19 cellular contexts compared by ENCODE assay signal in genomic region chr3:23028294-23028693, GRCh38.
DNase-seq lines count a peak whose midpoint lies in the region; ATAC-seq and TF ChIP-seq lines count a peak whose summit lies in the region.
"Had no signal": no experiment of that assay in that cellular context is flagged by ENCODE, and none has a peak within 500 bp of the region (broad histone marks: within the 10 kb centered on the region; RNA-seq: fewer than 3 reads in every experiment).

No MANE protein-coding gene starts in this region.

- H3K4me3 Mint-ChIP-seq in H9 (0 out of 5 replicates have a peak overlapping the region, but pooled peaks of 1 of the 2 experiments have one; percentile 24), CD14-positive monocyte (no peak overlapping the region)
- H3K4me3 Mint-ChIP-seq: CD4-positive, alpha-beta memory T cell had no signal

- no peak overlapping the region for H3K4me2 ChIP-seq in H9 (ENCODE audit: insufficient read depth, insufficient read length, low read length)
- H3K4me2 ChIP-seq: A549; BLaER1 treated with 17β-estradiol and CSF1 and Interleukin-3, amounts not matched to agents 10 nM and 100 nM had no signal

- intact Hi-C loops in CD14-positive monocyte (cut with micrococcal nuclease) = no loop called here

- no peak overlapping the region for H2BK15ac ChIP-seq in H9 (ENCODE audit: low read depth, low read length)

- no CpG with 5 or more reads among the region's 2 CpGs for WGBS in H9 (ENCODE audit: extremely low coverage, insufficient read length, low lambda C conversion rate)
- WGBS in HUES64 = no CpG with 5 or more reads among the region's 2 CpGs

- peak overlapping the region; percentile 73 to 94 (median 92); a peak in 6 of 7 replicates for H3K27ac Mint-ChIP-seq in H9
- no peak overlapping the region for H3K27ac Mint-ChIP-seq in CD14-positive monocyte
- H3K27ac Mint-ChIP-seq: CD4-positive, alpha-beta memory T cell had no signal

- no peak overlapping the region for H3K18ac ChIP-seq in H9 (ENCODE audit: insufficient read length, low read depth, low read length)

- H3K23me2 ChIP-seq in H9 (ENCODE audit: insufficient read length, low read depth, low read length, poor library complexity, severe bottlenecking) = no peaks in the 10 kb centered on the region

- TF ChIP-seq CTCF in H9 (conservative IDR thresholded peaks at IDR 0.05) (no peak), foreskin keratinocyte (conservative IDR thresholded peaks at IDR 0.05) (no peak), CD14-positive monocyte (IDR thresholded peaks at IDR 0.05) (no peak)

- H2BK20ac ChIP-seq in H9 (ENCODE audit: low read depth, low read length, poor library complexity, severe bottlenecking) = no peak overlapping the region

- no peaks in the 10 kb centered on the region for H3K27me3 ChIP-seq in H9 (ENCODE audit: insufficient read depth, low read length)
- no peaks in the 10 kb centered on the region for H3K27me3 ChIP-seq in HUES64 (ENCODE audit: insufficient read depth, low read length)
- no peaks in the 10 kb centered on the region for H3K27me3 ChIP-seq in iPS-18a (ENCODE audit: control insufficient read depth, insufficient read depth, low read length)
- H3K27me3 ChIP-seq in foreskin keratinocyte = peaks cover 85% of the 10 kb centered on the region
- H3K27me3 ChIP-seq: BE2C; BLaER1 treated with 17β-estradiol and CSF1 and Interleukin-3, amounts not matched to agents 10 nM and 100 nM had no signal

- H3K4me1 ChIP-seq in H9 (ENCODE audit: insufficient read depth, low read length) (no peaks in the 10 kb centered on the region; the same call in 1 of the 2 replicates), HUES64 (ENCODE audit: insufficient read depth, low read length) (peaks cover 29% of the 10 kb centered on the region), iPS-18a (ENCODE audit: control insufficient read depth, low read depth, low read length) (peaks cover 21% of the 10 kb centered on the region), foreskin keratinocyte (no peaks in the 10 kb centered on the region)
- H3K4me1 ChIP-seq: A549; BE2C; BLaER1 treated with 17β-estradiol and CSF1 and Interleukin-3, amounts not matched to agents 10 nM and 100 nM had no signal

- H3K4ac ChIP-seq in H9 (ENCODE audit: low read depth, low read length) = no peak overlapping the region

- no peak overlapping the region for H2BK12ac ChIP-seq in H9 (ENCODE audit: insufficient read length, low read depth, low read length)

- H3K36me3 ChIP-seq in HUES64 (ENCODE audit: insufficient read depth, low read length) (no peaks in the 10 kb centered on the region), iPS-18a (ENCODE audit: control insufficient read depth, low read depth, low read length) (no peaks in the 10 kb centered on the region)
- H3K36me3 ChIP-seq: BE2C; BLaER1 treated with 17β-estradiol and CSF1 and Interleukin-3, amounts not matched to agents 10 nM and 100 nM had no signal

- H3K14ac ChIP-seq in H9 (ENCODE audit: insufficient read depth, low read length) = no peak overlapping the region

- H3K27ac ChIP-seq in H9 (ENCODE audit: insufficient read length, low read depth, low read length) (no peak overlapping the region), HUES64 (ENCODE audit: low read depth, low read length) (peak overlapping the region; percentile 78; the same call in 1 of the 2 replicates), iPS-18a (ENCODE audit: low read length) (no peak overlapping the region), foreskin keratinocyte (no peak overlapping the region)
- H3K27ac ChIP-seq: A549; BLaER1 treated with 17β-estradiol and CSF1 and Interleukin-3, amounts not matched to agents 10 nM and 100 nM; GM23248 had no signal

- H3K4me1 Mint-ChIP-seq in H9 (peaks cover 29 to 36% of the 10 kb centered on the region in 2 experiments), CD14-positive monocyte (peaks cover 2% of the 10 kb centered on the region)
- H3K4me1 Mint-ChIP-seq: CD4-positive, alpha-beta memory T cell had no signal

- H3K4me3 ChIP-seq in HUES64 (ENCODE audit: low read length) = peak overlapping the region; percentile 4; the same call in 1 of the 2 replicates
- H3K4me3 ChIP-seq in iPS-18a (ENCODE audit: low read length) = peak overlapping the region; percentile 13
- H3K4me3 ChIP-seq: A549; BLaER1 treated with 17β-estradiol and CSF1 and Interleukin-3, amounts not matched to agents 10 nM and 100 nM; GM23248 had no signal

- H3K9me3 ChIP-seq in H9 (ENCODE audit: control insufficient read depth, low read depth, low read length) = no peaks in the 10 kb centered on the region
- H3K9me3 ChIP-seq in HUES64 (ENCODE audit: insufficient read depth, low read depth, low read length) = no peaks in the 10 kb centered on the region
- H3K9me3 ChIP-seq in iPS-18a (ENCODE audit: control insufficient read depth, low read depth, low read length) = no peaks in the 10 kb centered on the region
- H3K9me3 ChIP-seq: A549, BE2C had no signal

- H3K36me3 Mint-ChIP-seq in H9 (ENCODE audit: insufficient read depth in 1 of 3, low read depth in 3 of 3) = peaks cover 16 to 47% (median 39%) of the 10 kb centered on the region in 3 experiments
- no peaks in the 10 kb centered on the region for H3K36me3 Mint-ChIP-seq in CD14-positive monocyte
- H3K36me3 Mint-ChIP-seq: CD4-positive, alpha-beta memory T cell had no signal

- H3K9ac ChIP-seq in H9 (ENCODE audit: extremely low read depth, insufficient read length, low read length) (no peak overlapping the region), HUES64 (ENCODE audit: low read depth, low read length) (no peak overlapping the region), iPS-18a (ENCODE audit: low read length) (no peak overlapping the region)
- H3K9ac ChIP-seq: BLaER1 treated with 17β-estradiol and CSF1 and Interleukin-3, amounts not matched to agents 10 nM and 100 nM; GM23248 had no signal

- peaks cover 28 to 30% of the 10 kb centered on the region in 2 experiments for H3K9me3 Mint-ChIP-seq in H9
- H3K9me3 Mint-ChIP-seq in CD14-positive monocyte = peaks cover 0 to 15% (median 9%) of the 10 kb centered on the region in 7 donors

- H4K8ac ChIP-seq in H9 (replicated peaks; ENCODE audit: insufficient read length, low read depth, low read length) = no peak overlapping the region

- ATAC-seq in foreskin keratinocyte = no peak
- ATAC-seq: A549 had no signal

- no peaks in the 10 kb centered on the region for H3K79me1 ChIP-seq in H9 (ENCODE audit: insufficient read depth, low read depth, low read length, poor library complexity, severe bottlenecking)

- no peak overlapping the region for H2BK120ac ChIP-seq in H9 (ENCODE audit: low read depth, low read length, poor library complexity, severe bottlenecking)

- H3K23ac ChIP-seq in H9 (ENCODE audit: insufficient read length, low read depth, low read length) = no peak overlapping the region

- no peaks in the 10 kb centered on the region for H4K20me1 ChIP-seq in H9 (ENCODE audit: control insufficient read depth, insufficient read depth, insufficient read length)
- H4K20me1 ChIP-seq: BLaER1 treated with 17β-estradiol and CSF1 and Interleukin-3, amounts not matched to agents 10 nM and 100 nM had no signal

- no peak overlapping the region for H2BK5ac ChIP-seq in H9 (ENCODE audit: insufficient read length, low read length)

- H3K79me2 ChIP-seq in H9 (ENCODE audit: insufficient read depth, low read length) = no peaks in the 10 kb centered on the region

- DNase-seq in H9 (no peak), foreskin keratinocyte (no peak), CD14-positive monocyte (ENCODE audit: low spot score) (no peak), D341Med (ENCODE audit: low spot score) (no peak)
- DNase-seq: 8988T; ACHN; AML-193; BE2C; Calu3; CD4-positive, alpha-beta memory T cell; COR-L47; DMS153; DND-41; GM23248; HCEC 1CT had no signal

- no peak overlapping the region for H2AFZ ChIP-seq in H9 (ENCODE audit: low read length)
- H2AFZ ChIP-seq: GM23248 had no signal

- H3K27me3 Mint-ChIP-seq in H9 (ENCODE audit: low read depth) (no peaks in the 10 kb centered on the region; the same call in 1 of the 2 replicates), CD14-positive monocyte (ENCODE audit: low read depth in 3 of 3) (peaks cover 0 to 1% (median 0%) of the 10 kb centered on the region in 3 donors)
- H3K27me3 Mint-ChIP-seq: CD4-positive, alpha-beta memory T cell had no signal

- H3T11ph ChIP-seq in H9 (ENCODE audit: low read length) = no peak overlapping the region

- no peak overlapping the region for H3K56ac ChIP-seq in H9 (ENCODE audit: insufficient read length, low read depth, low read length)

- H4K91ac ChIP-seq in H9 (ENCODE audit: insufficient read length, low read depth, low read length) = no peak overlapping the region

- H4K5ac ChIP-seq in H9 (ENCODE audit: insufficient read length, low read depth, low read length) = no peak overlapping the region

- H2AK5ac ChIP-seq in H9 (ENCODE audit: insufficient read length, low read length) = no peak overlapping the region

Comparison
In these comparisons a context has a peak if more than half of its experiments do, and no peak if none do; other contexts are left out.
1. H3K27ac Mint-ChIP-seq: peak in H9 (3 of 3); none in CD14-positive monocyte (0 of 7).